ENCODE assay signal across 8 cellular contexts in genomic region chr2:241701405-241702154, GRCh38. TPM values are rescaled to one million over a fixed set of nuclear protein-coding genes. Genes with fewer than 3 reads are reported as not detected.
DNase-seq lines count a peak whose midpoint lies in the region; ATAC-seq and TF ChIP-seq lines count a peak whose summit lies in the region.

ING5 (plus strand) TSS chr2:241702039; CDS start chr2:241702066, 27 bp downstream.

- intact Hi-C loops in activated CD4-positive, alpha-beta T cell treated with anti-CD3 and anti-CD28 coated beads, Interleukin-2, amount 10 ng/mL, durations not matched to agents 24 days and 14 days (cut with micrococcal nuclease), result loop anchor here (1.0 to 5.0 kb wide), 7 partner anchors 15 to 386 kb away; partner anchors contain the start of genes ATG4B, D2HGDH, DTYMK and FARP2
- intact Hi-C loops in colonic mucosa (cut with DNase I), result loop anchor here (10.0 kb wide), 1 partner anchor 173 kb away; no protein-coding TSS in a partner anchor

- POLR2A ChIA-PET in BJ (lab: Charles Lee), result interaction anchor here (0.5 to 0.6 kb wide), 2 partner anchors 10 to 15 kb away, joined by 5 to 7 read pairs; partner anchors contain the start of gene DTYMK

- CTCF ChIA-PET in BJ (lab: Yijun Ruan, JAX), result interaction anchor here (0.9 to 3.4 kb wide), 10 partner anchors 9 to 33 kb away, joined by 3 to 18 read pairs (median 6); partner anchors contain the start of gene D2HGDH

- peaks cover 15% of the 10 kb centered on the region for H3K4me1 Mint-ChIP-seq in activated CD4-positive, alpha-beta T cell treated with anti-CD3 and anti-CD28 coated beads, Interleukin-2, amount 10 ng/mL, durations not matched to agents 24 days and 14 days

- H3K4me3 Mint-ChIP-seq in activated CD4-positive, alpha-beta T cell treated with anti-CD3 and anti-CD28 coated beads, Interleukin-2, amount 10 ng/mL, durations not matched to agents 24 days and 14 days, result peak within 1 kb of the TSS; percentile 92

- no peak for TF ChIP-seq CTCF in BJ (IDR thresholded peaks at IDR 0.05; ENCODE audit: insufficient read depth, low read depth, low read length)
- no peak for TF ChIP-seq CTCF in colonic mucosa (IDR thresholded peaks at IDR 0.05)

- no peaks in the 10 kb centered on the region for H3K9me3 Mint-ChIP-seq in activated CD4-positive, alpha-beta T cell treated with anti-CD3 and anti-CD28 coated beads, Interleukin-2, amount 10 ng/mL, durations not matched to agents 24 days and 14 days

- peak; percentile 73 for ATAC-seq in GM19324 (IDR thresholded peaks at IDR 0.05; ENCODE audit: low FRiP score, unreplicated experiment)
- ATAC-seq in HG03457 (IDR thresholded peaks at IDR 0.05; ENCODE audit: unreplicated experiment), result peak; percentile 42

- peaks cover 12% of the 10 kb centered on the region for H3K4me1 ChIP-seq in colonic mucosa

- H3K4me3 ChIP-seq in BJ (ENCODE audit: low read depth, low read length) (peak within 1 kb of the TSS; percentile 87), colonic mucosa (peak within 1 kb of the TSS; percentile 98)

- H3K27me3 ChIP-seq in BJ (ENCODE audit: control insufficient read depth, insufficient read depth, low read length), result no peaks in the 10 kb centered on the region
- H3K27me3 ChIP-seq in colonic mucosa, result no peaks in the 10 kb centered on the region

- peaks cover 28% of the 10 kb centered on the region for H3K36me3 Mint-ChIP-seq in activated CD4-positive, alpha-beta T cell treated with anti-CD3 and anti-CD28 coated beads, Interleukin-2, amount 10 ng/mL, durations not matched to agents 24 days and 14 days (ENCODE audit: low read depth)

- no peaks in the 10 kb centered on the region for H3K9me3 ChIP-seq in colonic mucosa

- peak within 1 kb of the TSS; percentile 74 to 95 for H3K9ac ChIP-seq in colonic mucosa (ENCODE audit: low read depth in 2 of 2, low read length in 2 of 2)

- H3K27ac Mint-ChIP-seq in activated CD4-positive, alpha-beta T cell treated with anti-CD3 and anti-CD28 coated beads, Interleukin-2, amount 10 ng/mL, durations not matched to agents 24 days and 14 days, result peak within 1 kb of the TSS; percentile 91

- H3K27me3 Mint-ChIP-seq in activated CD4-positive, alpha-beta T cell treated with anti-CD3 and anti-CD28 coated beads, Interleukin-2, amount 10 ng/mL, durations not matched to agents 24 days and 14 days, result no peaks in the 10 kb centered on the region

- DNase-seq in BJ (ENCODE audit: low read depth) (peak; percentile 35), NCI-H69 (lab: John Stamatoyannopoulos, UW) (peak; percentile 93), colonic mucosa (peak; percentile 98), left kidney (ENCODE audit: low read depth, low spot score) (peak; percentile 98)
- DNase-seq in activated CD4-positive, alpha-beta T cell treated with anti-CD3 and anti-CD28 coated beads, Interleukin-2, amount 10 ng/mL, durations not matched to agents 24 days and 14 days, result peak; percentile 99
- peak; percentile 96 for DNase-seq in stimulated activated CD4-positive, alpha-beta T cell treated with anti-CD3 and anti-CD28 coated beads, Interleukin-1b, Interleukin-23, amount 100 ng/mL, for 48 hours

- H3K27ac ChIP-seq in colonic mucosa, result peak within 1 kb of the TSS; percentile 80

- H3K36me3 ChIP-seq in BJ (ENCODE audit: control insufficient read depth, insufficient read depth, low read length) (no peaks in the 10 kb centered on the region; the same call in 1 of the 2 replicates), colonic mucosa (no peaks in the 10 kb centered on the region)

RNA-seq across cellular contexts. Expression of gene ING5, which starts in this region (rescaled TPM):
- polyA plus RNA-seq in BJ (2011; rRNA removed), result 24.2 and 27.0 TPM in 2 replicates
- 13.1 and 27.6 TPM in 2 replicates for polyA minus RNA-seq in BJ (2011; rRNA and poly(A)+ RNA removed)
- total RNA-seq in activated CD4-positive, alpha-beta T cell treated with anti-CD3 and anti-CD28 coated beads, Interleukin-2, amount 10 ng/mL, durations not matched to agents 24 days and 14 days, result 51.3 and 55.3 TPM in 2 replicates
- total RNA-seq in colonic mucosa, result 10 to 100 TPM; 18.3 to 44.2 TPM

Comparison
In these comparisons a context has a peak if more than half of its experiments do, and no peak if none do; other contexts are left out.
1. Peak in every context shown above with its lines: DNase-seq, ATAC-seq, H3K4me3 ChIP-seq and H3K27ac ChIP-seq.
2. DNase-seq: peak in every context shown above with its lines; median percentile 99 in activated CD4-positive, alpha-beta T cell treated with anti-CD3 and anti-CD28 coated beads, Interleukin-2, amount 10 ng/mL, durations not matched to agents 24 days and 14 days; 98 in colonic mucosa; 98 in left kidney; 96 in stimulated activated CD4-positive, alpha-beta T cell treated with anti-CD3 and anti-CD28 coated beads, Interleukin-1b, Interleukin-23, amount 100 ng/mL, for 48 hours; 93 in NCI-H69; 35 in BJ.